Comparison of ENCODE assay signal across 27 cellular contexts in genomic region chr7:69218634-69219033, GRCh38.
"Had no signal": no experiment of that assay in that cellular context is flagged by ENCODE, and none has a peak within 500 bp of the region (broad histone marks: within the 10 kb centered on the region; RNA-seq: fewer than 3 reads in every experiment).

No MANE protein-coding gene starts in this region.

- DNase-seq: dorsolateral prefrontal cortex; effector CD4-positive, alpha-beta T cell; foreskin keratinocyte; heart left ventricle; hippocampal formation; left cardiac atrium; left lung; mesenchymal stem cell; mucosa of descending colon; naive B cell; small intestine; stimulated activated CD4-positive, alpha-beta T cell treated with anti-CD3 and anti-CD28 coated beads, Interleukin-15, amount 100 ng/mL, for 24 hours; stimulated activated CD4-positive, alpha-beta T cell treated with anti-CD3 and anti-CD28 coated beads, Interleukin-2, amount 100 ng/mL, for 48 hours; stimulated activated naive B cell treated with anti-CD40 and anti-IgM and Interleukin-4, amounts not matched to agents 10 μg/mL and 1 μg/mL and 100 μg/mL, for 72 hours; upper lobe of left lung had no signal

- H3K27ac Mint-ChIP-seq: mesothelial cell of epicardium; natural killer cell treated with Interleukin-12 subunit alpha and Interleukin-12 subunit beta and Interleukin-15 and Interleukin-18, amount 100 ng/mL, for 72 hours; neural progenitor cell; progenitor cell of endocrine pancreas; stimulated activated naive B cell treated with anti-CD40 and anti-IgM and Interleukin-4, amounts not matched to agents 10 μg/mL and 1 μg/mL and 100 μg/mL, for 72 hours; stimulated activated naive CD8-positive, alpha-beta T cell treated with anti-CD3 and anti-CD28 coated beads, Interleukin-15, Interleukin-2, amounts not matched to agents 100 ng/mL and 50 ng/mL, for 24 hours had no signal

- H3K27me3 ChIP-seq: foreskin keratinocyte, gastroesophageal sphincter, heart left ventricle, left lung, right lobe of liver, tibial nerve, upper lobe of left lung had no signal

- H3K4me2 ChIP-seq: neural progenitor cell had no signal

- H3K9me3 ChIP-seq: gastroesophageal sphincter, heart left ventricle, left lung, right lobe of liver, thoracic aorta, tibial nerve, upper lobe of left lung had no signal

- H3K4me1 ChIP-seq: foreskin keratinocyte, heart left ventricle, left lung, neural progenitor cell, parathyroid adenoma, right lobe of liver, upper lobe of left lung had no signal

- H3K27me3 Mint-ChIP-seq: stimulated activated naive CD8-positive, alpha-beta T cell treated with anti-CD3 and anti-CD28 coated beads, Interleukin-15, Interleukin-2, amounts not matched to agents 100 ng/mL and 50 ng/mL, for 24 hours had no signal

- H3K4me3 ChIP-seq: dorsolateral prefrontal cortex, gastroesophageal sphincter, heart left ventricle, left lung, mucosa of descending colon, neural progenitor cell, right lobe of liver, upper lobe of left lung had no signal

- H3K36me3 ChIP-seq: gastroesophageal sphincter, heart left ventricle, left lung, neural progenitor cell, right lobe of liver, thoracic aorta, tibial nerve, upper lobe of left lung had no signal

- H3K79me2 ChIP-seq: parathyroid adenoma had no signal

- H3K4me3 Mint-ChIP-seq: mesothelial cell of epicardium; naive B cell; natural killer cell treated with Interleukin-12 subunit alpha and Interleukin-12 subunit beta and Interleukin-15 and Interleukin-18, amount 100 ng/mL, for 72 hours; neural progenitor cell; stimulated activated naive B cell treated with anti-CD40 and anti-IgM and Interleukin-4, amounts not matched to agents 10 μg/mL and 1 μg/mL and 100 μg/mL, for 72 hours; stimulated activated naive CD8-positive, alpha-beta T cell treated with anti-CD3 and anti-CD28 coated beads, Interleukin-15, Interleukin-2, amounts not matched to agents 100 ng/mL and 50 ng/mL, for 24 hours had no signal

- H3K27ac ChIP-seq: dorsolateral prefrontal cortex, foreskin keratinocyte, heart left ventricle, left lung, neural progenitor cell, parathyroid adenoma, right lobe of liver, thoracic aorta, tibial nerve, upper lobe of left lung had no signal

- H3K9me3 Mint-ChIP-seq: mesothelial cell of epicardium, neural progenitor cell had no signal

- H3K4me1 Mint-ChIP-seq: stimulated activated naive B cell treated with anti-CD40 and anti-IgM and Interleukin-4, amounts not matched to agents 10 μg/mL and 1 μg/mL and 100 μg/mL, for 72 hours had no signal

- H3K36me3 Mint-ChIP-seq: mesothelial cell of epicardium; natural killer cell treated with Interleukin-12 subunit alpha and Interleukin-12 subunit beta and Interleukin-15 and Interleukin-18, amount 100 ng/mL, for 72 hours; neural progenitor cell; stimulated activated naive B cell treated with anti-CD40 and anti-IgM and Interleukin-4, amounts not matched to agents 10 μg/mL and 1 μg/mL and 100 μg/mL, for 72 hours had no signal

- FAIRE-seq: islet of Langerhans, small intestine, urothelium cell line had no signal

- H3K9ac ChIP-seq: neural progenitor cell, parathyroid adenoma had no signal

- H2AFZ ChIP-seq: neural progenitor cell, parathyroid adenoma had no signal
